In genomic region chr12:52201520-52201839, GRCh38 we compare ENCODE assay signal across 26 cellular contexts. TPM values are rescaled to one million over a fixed set of nuclear protein-coding genes. Genes with fewer than 3 reads are reported as not detected.
DNase-seq lines count a peak whose midpoint lies in the region; ATAC-seq and TF ChIP-seq lines count a peak whose summit lies in the region.
"Had no signal": no experiment of that assay in that cellular context is flagged by ENCODE, and none has a peak within 500 bp of the region (broad histone marks: within the 10 kb centered on the region; RNA-seq: fewer than 3 reads in every experiment).

No MANE protein-coding gene starts in this region.

- TF ChIP-seq POLR2A in spleen (IDR thresholded peaks at IDR 0.05): no peak

- peaks cover 67% of the 10 kb centered on the region for H3K4me1 ChIP-seq in Panc1 (ENCODE audit: control insufficient read depth, insufficient read depth, low read length)
- H3K4me1 ChIP-seq in lower lobe of right lung: peaks cover 49% of the 10 kb centered on the region
- peaks cover 11 to 80% (median 49%) of the 10 kb centered on the region in 6 donors for H3K4me1 ChIP-seq in spleen
- H3K4me1 ChIP-seq in mucosa of descending colon (ENCODE audit: low read depth): no peaks in the 10 kb centered on the region
- H3K4me1 ChIP-seq: prostate gland had no signal

- ATAC-seq in Right ventricle myocardium superior (ENCODE audit: poor library complexity): no peak
- no peak for ATAC-seq in Right ventricle myocardium inferior
- ATAC-seq in Panc1: no peak
- no peak for ATAC-seq in lower lobe of right lung
- no peak for ATAC-seq in mucosa of descending colon
- ATAC-seq in HG03159 (IDR thresholded peaks at IDR 0.05; ENCODE audit: unreplicated experiment): no peak
- ATAC-seq: activated CD8-positive, alpha-beta T cell treated with anti-CD3 and anti-CD28 coated beads for 36 hours had no signal

- CTCF ChIA-PET in Panc1 (lab: Charles Lee): no interaction called here

- BruUV-seq in Panc1 (replicated peaks; lab: Mats Ljungman, UMichigan): no TSS peak

- 31 to 75% (median 54%) methylated on average over 2 of the region's 2 CpGs for WGBS in spleen, 5 donors

- H3K27ac ChIP-seq in Panc1 (ENCODE audit: low read length) (peak overlapping the region; percentile 74), lower lobe of right lung (no peak overlapping the region), spleen (peak overlapping the region in 5 of 8 donors; percentile 58 to 84 (median 65))
- H3K27ac ChIP-seq: 22Rv1, prostate gland, sigmoid colon, thoracic aorta had no signal

- in situ Hi-C loops in Panc1 (cut with HindIII; ENCODE audit: low pct_unique_long_range_greater_than_20kb, low sequenced_read_pairs): no loop called here

- H3K9me3 ChIP-seq in Panc1 (ENCODE audit: control insufficient read depth, insufficient read depth, low read depth, low read length) (no peaks in the 10 kb centered on the region), lower lobe of right lung (no peaks in the 10 kb centered on the region), spleen (no peaks in the 10 kb centered on the region), mucosa of descending colon (no peaks in the 10 kb centered on the region)
- H3K9me3 ChIP-seq: ascending aorta, neutrophil, prostate gland, sigmoid colon, thoracic aorta had no signal

- H3K27me3 ChIP-seq in Panc1 (ENCODE audit: control insufficient read depth, insufficient read depth, low read length) (no peaks in the 10 kb centered on the region), lower lobe of right lung (ENCODE audit: low read depth) (peaks cover 6% of the 10 kb centered on the region), spleen (replicated peaks in 1 of 7) (peaks cover 0 to 29% (median 0%) of the 10 kb centered on the region in 7 donors)
- H3K27me3 ChIP-seq: ascending aorta, neutrophil, sigmoid colon had no signal

- intact Hi-C loops in Right ventricle myocardium superior (cut with DNase I): no loop called here
- intact Hi-C loops in Right ventricle myocardium inferior (cut with DNase I): no loop called here
- intact Hi-C loops in Panc1 (cut with micrococcal nuclease; ENCODE audit: unreplicated experiment): no loop called here
- intact Hi-C loops in lower lobe of right lung (cut with DNase I): no loop called here
- intact Hi-C loops in spleen (cut with DNase I; ENCODE audit: low total_unique reads): no loop called here
- intact Hi-C loops in mucosa of descending colon (cut with DNase I, micrococcal nuclease): no loop called here

- no peak overlapping the region for H3K4me3 ChIP-seq in Panc1 (ENCODE audit: low read depth in 2 of 2, low read length in 2 of 2)
- no peak overlapping the region for H3K4me3 ChIP-seq in lower lobe of right lung
- no peak overlapping the region for H3K4me3 ChIP-seq in spleen
- H3K4me3 ChIP-seq in mucosa of descending colon: no peak overlapping the region
- H3K4me3 ChIP-seq: prostate gland, sigmoid colon had no signal

- H3K36me3 ChIP-seq in Panc1 (ENCODE audit: control insufficient read depth, insufficient read depth, low read length): no peaks in the 10 kb centered on the region
- H3K36me3 ChIP-seq in lower lobe of right lung: no peaks in the 10 kb centered on the region
- H3K36me3 ChIP-seq in spleen: no peaks in the 10 kb centered on the region
- no peaks in the 10 kb centered on the region for H3K36me3 ChIP-seq in mucosa of descending colon (ENCODE audit: low read depth)
- H3K36me3 ChIP-seq: ascending aorta, neutrophil, prostate gland, sigmoid colon, thoracic aorta had no signal

- DNase-seq in Right ventricle myocardium superior: peak; percentile 8
- DNase-seq in Right ventricle myocardium inferior (ENCODE audit: missing footprints): no peak
- DNase-seq in Panc1 (ENCODE audit: low read depth, low spot score): no peak
- peak; percentile 8 for DNase-seq in lower lobe of right lung
- no peak for DNase-seq in spleen
- no peak for DNase-seq in mucosa of descending colon
- no peak for DNase-seq in NAMALWA (ENCODE audit: low spot score)
- DNase-seq: activated CD4-positive, alpha-beta T cell treated with anti-CD3 and anti-CD28 coated beads for 1 hour; activated CD8-positive, alpha-beta T cell treated with anti-CD3 and anti-CD28 coated beads for 36 hours; CD8-positive, alpha-beta memory T cell; dermis blood vessel endothelial cell; DMS153; NCI-H2029; NCI-H226; NCI-H774; stimulated activated CD4-positive, alpha-beta T cell treated with anti-CD3 and anti-CD28 coated beads, Interleukin-15, amount 100 ng/mL, for 24 hours; stimulated activated naive CD4-positive, alpha-beta T cell treated with Interleukin-2 at 50 U/mL for 16 hours; T-helper 2 cell had no signal

- POLR2A ChIA-PET in Panc1 (lab: Charles Lee): interaction anchor here (0.7 kb wide), 2 partner anchors 16 to 28 kb away, joined by 3 read pairs; no protein-coding TSS in a partner anchor

- TF ChIP-seq CTCF in Panc1 (IDR thresholded peaks at IDR 0.05): no peak
- TF ChIP-seq CTCF in lower lobe of right lung (IDR thresholded peaks at IDR 0.05): no peak
- no peak for TF ChIP-seq CTCF in spleen (IDR thresholded peaks at IDR 0.05 in 8 of 11, conservative IDR thresholded peaks at IDR 0.05 in 3 of 11)
- no peak for TF ChIP-seq CTCF in mucosa of descending colon (IDR thresholded peaks at IDR 0.05)

RNA-seq across cellular contexts. Expression of gene KRT80, which starts 9.7 kb away (rescaled TPM):
- total RNA-seq in Right ventricle myocardium superior (not detected), Right ventricle myocardium inferior (not detected), Panc1 (2021; ENCODE audit: unreplicated experiment) (51.5 TPM), lower lobe of right lung (3.0 TPM), spleen (under 1 TPM in 2 of 7 donors, not detected in 5; 0.17 to 0.37 TPM), mucosa of descending colon (under 1 TPM in 1 of 3 donors, not detected in 2; 0.06 TPM)
- 30.3 TPM for polyA plus RNA-seq in Panc1 (2012; ENCODE audit: insufficient read length)
- polyA plus RNA-seq in spleen: under 1 TPM in 1 of 3 donors, not detected in 2; 0.03 TPM
- total RNA-seq: activated CD8-positive, alpha-beta T cell treated with anti-CD3 and anti-CD28 coated beads for 36 hours; activated T-helper 2 cell treated with anti-CD3 and anti-CD28 coated beads, Interferon-gamma antibody, Interleukin-2, Interleukin-4, amounts not matched to agents 10 μg/mL and 5 μg/mL and 100 μg/mL, durations not matched to agents 14 hours and 24 hours and 36 hours; ascending aorta; CD8-positive, alpha-beta memory T cell; sigmoid colon had no signal
- polyA plus RNA-seq: CD8-positive, alpha-beta memory T cell had no signal

RNA-seq across cellular contexts. Expression of gene KRT7, which starts 31.6 kb away (rescaled TPM):
- total RNA-seq in Right ventricle myocardium superior (0.59 TPM), Right ventricle myocardium inferior (not detected), Panc1 (2021; ENCODE audit: unreplicated experiment) (16.8 TPM), lower lobe of right lung (257 TPM), spleen (1 to 10 TPM in 1 of 7 donors, under 1 TPM in 3, not detected in 3; 0.73 to 1.5 (median 0.83) TPM), mucosa of descending colon (1 to 10 TPM; 1.0 to 6.4 (median 1.7) TPM)
- polyA plus RNA-seq in Panc1 (2012; ENCODE audit: insufficient read length): 19.1 TPM
- polyA plus RNA-seq in spleen: 1 to 10 TPM; 1.2 to 1.9 (median 1.6) TPM
- polyA plus RNA-seq: CD8-positive, alpha-beta memory T cell had no signal

Comparison
In these comparisons a context has a peak if more than half of its experiments do, and no peak if none do; other contexts are left out.
1. DNase-seq: peak in Right ventricle myocardium superior (single experiment) and lower lobe of right lung (single experiment); none in Right ventricle myocardium inferior (single experiment), Panc1 (single experiment), spleen (single experiment), mucosa of descending colon (0 of 3) and NAMALWA (single experiment).
2. RNA of gene KRT80, which starts 9.7 kb away (total RNA-seq): 51.5 TPM in Panc1 (single experiment); 3.0 TPM in lower lobe of right lung (single experiment), 0.06 TPM in mucosa of descending colon, 0.17 to 0.37 TPM in spleen, not detected in Right ventricle myocardium inferior (single experiment) and not detected in Right ventricle myocardium superior (single experiment); every median in the first group is over 10 times any median in the second.
3. RNA of gene KRT7, which starts 31.6 kb away (total RNA-seq): 257 TPM in lower lobe of right lung (single experiment); 16.8 TPM in Panc1 (single experiment), 1.0 to 6.4 TPM in mucosa of descending colon, 0.73 to 1.5 TPM in spleen, 0.59 TPM in Right ventricle myocardium superior (single experiment) and not detected in Right ventricle myocardium inferior (single experiment); every median in the first group is over 10 times any median in the second.